8 cellular contexts compared by ENCODE assay signal in genomic region chrX:47658684-47659515, GRCh38. TPM values are rescaled to one million over a fixed set of nuclear protein-coding genes. Genes with fewer than 3 reads are reported as not detected.
DNase-seq lines count a peak whose midpoint lies in the region; ATAC-seq and TF ChIP-seq lines count a peak whose summit lies in the region.

Gene UXT, minus strand, starts transcription at chrX:47659180. Its CDS starts 253 bp downstream, at chrX:47658927.

- H3K27ac ChIP-seq in Panc1 (ENCODE audit: low read length) (peak within 1 kb of the TSS; percentile 95), muscle layer of colon (ENCODE audit: low read depth, low read length) (peak within 1 kb of the TSS; percentile 73)

- CTCF ChIA-PET in Panc1 (lab: Charles Lee): no interaction called here

- BruUV-seq in Panc1 (replicated peaks; lab: Mats Ljungman, UMichigan): no TSS peak

- peaks cover 29% of the 10 kb centered on the region for H3K4me1 Mint-ChIP-seq in activated T-cell treated with anti-CD3 and anti-CD28 coated beads, Interleukin-2, amount 50 U/mL, for 4 hours (ENCODE audit: low read depth)

- peaks cover 14% of the 10 kb centered on the region for H3K36me3 Mint-ChIP-seq in activated T-cell treated with anti-CD3 and anti-CD28 coated beads, Interleukin-2, amount 50 U/mL, for 4 hours (ENCODE audit: insufficient read depth)

- H3K27me3 ChIP-seq in Panc1 (ENCODE audit: control insufficient read depth, insufficient read depth, low read length): no peaks in the 10 kb centered on the region
- H3K27me3 ChIP-seq in muscle layer of colon (ENCODE audit: control insufficient read depth in 1 of 2, insufficient read depth in 2 of 2, low read length in 2 of 2): peaks cover 0 to 4% of the 10 kb centered on the region in 2 donors

- H3K4me3 ChIP-seq in Panc1 (ENCODE audit: low read depth in 2 of 2, low read length in 2 of 2) (peak within 1 kb of the TSS; percentile 65 to 66), muscle layer of colon (ENCODE audit: low read depth in 1 of 2, low read length in 2 of 2) (peak within 1 kb of the TSS; percentile 42 to 60)

- intact Hi-C loops in Panc1 (cut with micrococcal nuclease; ENCODE audit: unreplicated experiment): no loop called here

- no peak for TF ChIP-seq CTCF in Panc1 (IDR thresholded peaks at IDR 0.05)

- peak within 1 kb of the TSS; percentile 41 for H3K9ac ChIP-seq in muscle layer of colon (ENCODE audit: low read length)

- peaks cover 3% of the 10 kb centered on the region; the same call in 1 of the 2 replicates for H3K4me1 ChIP-seq in Panc1 (ENCODE audit: control insufficient read depth, insufficient read depth, low read length)
- H3K4me1 ChIP-seq in muscle layer of colon (ENCODE audit: insufficient read depth, low read length): peaks cover 3% of the 10 kb centered on the region

- H3K36me3 ChIP-seq in Panc1 (ENCODE audit: control insufficient read depth, insufficient read depth, low read length) (peaks cover 5% of the 10 kb centered on the region; the same call in 1 of the 2 replicates), muscle layer of colon (ENCODE audit: insufficient read depth, low read length) (peaks cover 21% of the 10 kb centered on the region)

- H3K9me3 ChIP-seq in Panc1 (ENCODE audit: control insufficient read depth, insufficient read depth, low read depth, low read length) (no peaks in the 10 kb centered on the region), muscle layer of colon (ENCODE audit: low read length) (no peaks in the 10 kb centered on the region)

- no peaks in the 10 kb centered on the region for H3K27me3 Mint-ChIP-seq in activated T-cell treated with anti-CD3 and anti-CD28 coated beads, Interleukin-2, amount 50 U/mL, for 4 hours (ENCODE audit: low read depth)

- ATAC-seq in GM21717 (IDR thresholded peaks at IDR 0.05; ENCODE audit: unreplicated experiment) (peak; percentile 80), Panc1 (peak; percentile 94)
- ATAC-seq in activated T-cell treated with anti-CD3 and anti-CD28 coated beads, Interleukin-2, amount 50 U/mL, for 4 hours: peak; percentile 84 to 89

- TF ChIP-seq POLR2A in erythroblast (IDR thresholded peaks at IDR 0.05; ENCODE audit: low read length): peak; percentile 94

- POLR2A ChIA-PET in Panc1 (lab: Charles Lee): no interaction called here

- peak; percentile 91 for DNase-seq in DMS153 (lab: John Stamatoyannopoulos, UW)
- DNase-seq in KG1 (lab: John Stamatoyannopoulos, UW): peak; percentile 64
- DNase-seq in Panc1 (ENCODE audit: low read depth, low spot score): peak; percentile 78
- peak; percentile 88 for DNase-seq in activated T-cell treated with anti-CD3 and anti-CD28 coated beads, Interleukin-2, amount 50 U/mL, for 4 hours
- peak; percentile 97 to 98 for DNase-seq in erythroblast (lab: John Stamatoyannopoulos, UW)
- peak; percentile 84 for DNase-seq in stimulated activated CD8-positive, alpha-beta memory T cell treated with anti-CD3 and anti-CD28 coated beads, Interleukin-7, amount 100 ng/mL, for 24 hours (ENCODE audit: low read depth)

- in situ Hi-C loops in Panc1 (cut with HindIII; ENCODE audit: low pct_unique_long_range_greater_than_20kb, low sequenced_read_pairs): no loop called here

- no peaks in the 10 kb centered on the region for H3K9me3 Mint-ChIP-seq in activated T-cell treated with anti-CD3 and anti-CD28 coated beads, Interleukin-2, amount 50 U/mL, for 4 hours

- peak within 1 kb of the TSS; percentile 88 for H3K4me3 Mint-ChIP-seq in activated T-cell treated with anti-CD3 and anti-CD28 coated beads, Interleukin-2, amount 50 U/mL, for 4 hours

RNA-seq across cellular contexts. Expression of gene UXT, which starts in this region (rescaled TPM):
- 129 TPM for total RNA-seq in Panc1 (2021; ENCODE audit: unreplicated experiment)
- 138 TPM for polyA plus RNA-seq in Panc1 (2012; ENCODE audit: insufficient read length)
- 100 to 1,000 TPM; 168 to 175 (median 168) TPM for total RNA-seq in activated T-cell treated with anti-CD3 and anti-CD28 coated beads, Interleukin-2, amount 50 U/mL, for 4 hours

Comparison
In these comparisons a context has a peak if more than half of its experiments do, and no peak if none do; other contexts are left out.
1. Peak in every context shown above with its lines: DNase-seq, ATAC-seq, H3K4me3 ChIP-seq and H3K27ac ChIP-seq.